Comparison of ENCODE assay signal across 1 cellular context in genomic region chr14:88562831-88563686, GRCh38.
TF ChIP-seq lines count a peak whose summit lies in the region.

Gene ZC3H14, plus strand, starts transcription at chr14:88563037. Its CDS starts 97 bp downstream, at chr14:88563134.

TF ChIP-seq in HepG2, 621 proteins besides CTCF, POLR2A, EP300 and RAD21 (continued from another document and continues in another):
- TF ChIP-seq ZNF18 (CRISPR knock-in tag; IDR thresholded peaks at IDR 0.05; ENCODE audit: insufficient replicate concordance) = no peak
- no peak for TF ChIP-seq RAD51 (IDR thresholded peaks at IDR 0.05; ENCODE audit: borderline replicate concordance)
- no peak for TF ChIP-seq ZNF451 (CRISPR knock-in tag; IDR thresholded peaks at IDR 0.05)
- TF ChIP-seq SRSF9 (IDR thresholded peaks at IDR 0.05; ENCODE audit: borderline replicate concordance, insufficient read depth, low read depth, low read length, poor library complexity, severe bottlenecking) = no peak
- peak; percentile 71 for TF ChIP-seq PHF21A (CRISPR knock-in tag; IDR thresholded peaks at IDR 0.05)
- peak; percentile 11; the same call in 1 of the 2 replicates for TF ChIP-seq ZBTB1 (CRISPR knock-in tag; IDR thresholded peaks at IDR 0.05; ENCODE audit: borderline replicate concordance)
- 0 out of 2 replicates have a peak, but pooled peaks have one; percentile 93 for TF ChIP-seq PAWR (CRISPR knock-in tag; IDR thresholded peaks at IDR 0.05; ENCODE audit: borderline replicate concordance)
- TF ChIP-seq CCAR2 (optimal IDR thresholded peaks at IDR 0.05; ENCODE audit: low read depth, low read length) = no peak
- no peak for TF ChIP-seq ZBTB8A (CRISPR knock-in tag; IDR thresholded peaks at IDR 0.05; ENCODE audit: borderline replicate concordance, low read depth)
- peak; percentile 97 for TF ChIP-seq ZNF780A (CRISPR knock-in tag; IDR thresholded peaks at IDR 0.05)
- TF ChIP-seq SSRP1 (CRISPR knock-in tag; IDR thresholded peaks at IDR 0.05) = peak; percentile 37; the same call in 1 of the 2 replicates
- 0 out of 2 replicates have a peak, but pooled peaks have one; percentile 63 for TF ChIP-seq ZBTB26 (CRISPR knock-in tag; IDR thresholded peaks at IDR 0.05; ENCODE audit: borderline replicate concordance)
- 0 out of 2 replicates have a peak, but pooled peaks have one; percentile 76 for TF ChIP-seq ZNF839 (CRISPR knock-in tag; IDR thresholded peaks at IDR 0.05; ENCODE audit: borderline replicate concordance)
- no peak for TF ChIP-seq CHD4 (IDR thresholded peaks at IDR 0.05; ENCODE audit: borderline replicate concordance, low read length)
- peak; percentile 90 for TF ChIP-seq DMAP1 (CRISPR knock-in tag; IDR thresholded peaks at IDR 0.05)
- TF ChIP-seq ZNF597 (CRISPR knock-in tag; IDR thresholded peaks at IDR 0.05) = no peak
- TF ChIP-seq PHF8 (CRISPR knock-in tag; IDR thresholded peaks at IDR 0.05) = peak; percentile 100
- no peak for TF ChIP-seq TRIM24 (CRISPR knock-in tag; IDR thresholded peaks at IDR 0.05)
- no peak for TF ChIP-seq ATAD3A (CRISPR knock-in tag; IDR thresholded peaks at IDR 0.05)
- TF ChIP-seq ZNF512B (CRISPR knock-in tag; IDR thresholded peaks at IDR 0.05; ENCODE audit: borderline replicate concordance) = no peak
- TF ChIP-seq SETDB1 (CRISPR knock-in tag; IDR thresholded peaks at IDR 0.05; ENCODE audit: borderline replicate concordance) = no peak
- TF ChIP-seq ZBTB42 (CRISPR knock-in tag; IDR thresholded peaks at IDR 0.05) = 0 out of 2 replicates have a peak, but pooled peaks have one; percentile 56
- TF ChIP-seq ZFP36L1 (CRISPR knock-in tag; IDR thresholded peaks at IDR 0.05) = no peak
- peak; percentile 45; the same call in 1 of the 2 replicates for TF ChIP-seq GATA4 (IDR thresholded peaks at IDR 0.05; ENCODE audit: borderline replicate concordance, low read depth)
- TF ChIP-seq SIN3A (IDR thresholded peaks at IDR 0.05; ENCODE audit: borderline replicate concordance, low read depth, low read length) = peak; percentile 66; the same call in 1 of the 2 replicates
- 0 out of 2 replicates have a peak, but pooled peaks have one; percentile 31 for TF ChIP-seq CREB3 (CRISPR knock-in tag; IDR thresholded peaks at IDR 0.05)
- peak; percentile 11 for TF ChIP-seq YY1 (IDR thresholded peaks at IDR 0.05; ENCODE audit: insufficient read depth, insufficient replicate concordance, low read depth, low read length)
- TF ChIP-seq MLX (CRISPR knock-in tag; IDR thresholded peaks at IDR 0.05) = no peak
- no peak for TF ChIP-seq CEBPG (CRISPR knock-in tag; IDR thresholded peaks at IDR 0.05)
- TF ChIP-seq ZNF550 (CRISPR knock-in tag; IDR thresholded peaks at IDR 0.05; ENCODE audit: borderline replicate concordance) = no peak
- peak; percentile 37; the same call in 1 of the 2 replicates for TF ChIP-seq ZSCAN12 (CRISPR knock-in tag; IDR thresholded peaks at IDR 0.05)
- TF ChIP-seq NONO (IDR thresholded peaks at IDR 0.05) = no peak
- peak; percentile 99 for TF ChIP-seq NONO (CRISPR knock-in tag; conservative IDR thresholded peaks at IDR 0.05)
- no peak for TF ChIP-seq ZKSCAN1 (IDR thresholded peaks at IDR 0.05; ENCODE audit: low read length)
- TF ChIP-seq MTA3 (CRISPR knock-in tag; IDR thresholded peaks at IDR 0.05) = no peak
- no peak; the same call in 1 of the 2 replicates for TF ChIP-seq ZNF263 (CRISPR knock-in tag; IDR thresholded peaks at IDR 0.05)
- TF ChIP-seq IRF1 (CRISPR knock-in tag; IDR thresholded peaks at IDR 0.05; ENCODE audit: low read depth) = peak; percentile 84; the same call in 1 of the 2 replicates
- no peak for TF ChIP-seq THYN1 (CRISPR knock-in tag; IDR thresholded peaks at IDR 0.05; ENCODE audit: borderline replicate concordance, low read depth)
- TF ChIP-seq RFX5 (IDR thresholded peaks at IDR 0.05; ENCODE audit: low read depth, low read length) = no peak
- peak; percentile 51; the same call in 1 of the 2 replicates for TF ChIP-seq ZMYM3 (CRISPR knock-in tag; IDR thresholded peaks at IDR 0.05)
- peak; percentile 74 for TF ChIP-seq KAT8 (CRISPR knock-in tag; IDR thresholded peaks at IDR 0.05)
- TF ChIP-seq RFX1 (IDR thresholded peaks at IDR 0.05) = no peak; the same call in 1 of the 2 replicates
- TF ChIP-seq RBFOX2 (IDR thresholded peaks at IDR 0.05; ENCODE audit: low read depth, low read length) = peak; percentile 96
- no peak for TF ChIP-seq CHD2 (IDR thresholded peaks at IDR 0.05; ENCODE audit: low read depth, low read length)
- TF ChIP-seq ZNF747 (CRISPR knock-in tag; IDR thresholded peaks at IDR 0.05; ENCODE audit: borderline replicate concordance) = peak; percentile 94
- TF ChIP-seq MED13 (CRISPR knock-in tag; IDR thresholded peaks at IDR 0.05) = no peak; the same call in 1 of the 2 replicates
- TF ChIP-seq THAP7 (CRISPR knock-in tag; IDR thresholded peaks at IDR 0.05) = peak; percentile 62; the same call in 1 of the 2 replicates
- 0 out of 2 replicates have a peak, but pooled peaks have one; percentile 34 for TF ChIP-seq IKZF5 (CRISPR knock-in tag; IDR thresholded peaks at IDR 0.05)
- TF ChIP-seq CREM (IDR thresholded peaks at IDR 0.05) = no peak
- TF ChIP-seq CREM (CRISPR knock-in tag; IDR thresholded peaks at IDR 0.05) = no peak
- TF ChIP-seq CREB1 (IDR thresholded peaks at IDR 0.05) = no peak
- no peak for TF ChIP-seq CREB1 (CRISPR knock-in tag; IDR thresholded peaks at IDR 0.05)
- no peak for TF ChIP-seq TEAD2 (CRISPR knock-in tag; IDR thresholded peaks at IDR 0.05)
- peak; percentile 80; the same call in 1 of the 2 replicates for TF ChIP-seq SNAPC2 (CRISPR knock-in tag; IDR thresholded peaks at IDR 0.05)
- TF ChIP-seq ZBTB43 (CRISPR knock-in tag; conservative IDR thresholded peaks at IDR 0.05) = 0 out of 2 replicates have a peak, but pooled peaks have one; percentile 38
- TF ChIP-seq LRRFIP1 (CRISPR knock-in tag; conservative IDR thresholded peaks at IDR 0.05) = no peak
- TF ChIP-seq ZNF558 (CRISPR knock-in tag; IDR thresholded peaks at IDR 0.05; ENCODE audit: borderline replicate concordance) = no peak; the same call in 1 of the 2 replicates
- TF ChIP-seq HNRNPH1 (optimal IDR thresholded peaks at IDR 0.05; ENCODE audit: low read depth, low read length) = no peak
